Comparison of ENCODE assay signal across 13 cellular contexts in genomic region chr11:124409906-124410305, GRCh38. TPM values are rescaled to one million over a fixed set of nuclear protein-coding genes. Genes with fewer than 3 reads are reported as not detected.
"Had no signal": no experiment of that assay in that cellular context is flagged by ENCODE, and none has a peak within 500 bp of the region (broad histone marks: within the 10 kb centered on the region; RNA-seq: fewer than 3 reads in every experiment).

No MANE protein-coding gene starts in this region.

- H3K27ac Mint-ChIP-seq: HFFc6 had no signal

- DNase-seq: GM23248, GOT3, H7, HFFc6, IMR-90, KG1 had no signal

- H3K4me1 ChIP-seq: HAP-1 had no signal

- H3K27ac ChIP-seq: GM23248, HL-60 had no signal

- H3K9me3 Mint-ChIP-seq: HFFc6 had no signal

- H3K36me3 ChIP-seq: HAP-1 had no signal

- H3K4me3 ChIP-seq: GM23248, HAP-1, K562 had no signal

- H3K9me3 ChIP-seq: HAP-1 had no signal

- ATAC-seq: HCT116, HepG2, K562 had no signal

- H3K9ac ChIP-seq: GM23248 had no signal

- H2AFZ ChIP-seq: GM23248 had no signal

- H3K4me3 Mint-ChIP-seq: HFFc6 had no signal

RNA-seq across cellular contexts. Expression of gene OR8B3, which starts 11.1 kb away (rescaled TPM):
- total RNA-seq: GM23248, H4, H7, HepG2, HFFc6, HT1080, IMR-90, K562 had no signal
- polyA plus RNA-seq: GM23248, HepG2, IMR-90 had no signal

RNA-seq across cellular contexts. Expression of gene OR8B4, which starts 14.8 kb away (rescaled TPM):
- total RNA-seq: GM23248, H4, H7, HepG2, HFFc6, HT1080, IMR-90, K562 had no signal
- polyA plus RNA-seq: GM23248, HepG2, IMR-90, K562 had no signal

RNA-seq across cellular contexts. Expression of gene OR8B2, which starts 25.6 kb away (rescaled TPM):
- total RNA-seq: GM23248, H4, H7, HepG2, HFFc6, HT1080, IMR-90, K562 had no signal
- polyA plus RNA-seq: GM23248, HepG2, IMR-90 had no signal

RNA-seq across cellular contexts. Expression of gene OR8B8, which starts 35.6 kb away (rescaled TPM):
- total RNA-seq: GM23248, H4, H7, HepG2, HFFc6, HT1080, IMR-90, K562 had no signal
- polyA plus RNA-seq: GM23248, HepG2, IMR-90 had no signal
